1 cellular context compared by ENCODE assay signal in genomic region chr16:3611145-3611977, GRCh38.
TF ChIP-seq lines count a peak whose summit lies in the region.

TSS of gene SLX4 (minus strand) at chr16:3611606. CDS start at chr16:3608964, 2,642 bp downstream.

TF ChIP-seq in GM12878, 131 proteins besides CTCF, POLR2A, EP300 and RAD21 (continued from another document):
- TF ChIP-seq, protein P1, sequence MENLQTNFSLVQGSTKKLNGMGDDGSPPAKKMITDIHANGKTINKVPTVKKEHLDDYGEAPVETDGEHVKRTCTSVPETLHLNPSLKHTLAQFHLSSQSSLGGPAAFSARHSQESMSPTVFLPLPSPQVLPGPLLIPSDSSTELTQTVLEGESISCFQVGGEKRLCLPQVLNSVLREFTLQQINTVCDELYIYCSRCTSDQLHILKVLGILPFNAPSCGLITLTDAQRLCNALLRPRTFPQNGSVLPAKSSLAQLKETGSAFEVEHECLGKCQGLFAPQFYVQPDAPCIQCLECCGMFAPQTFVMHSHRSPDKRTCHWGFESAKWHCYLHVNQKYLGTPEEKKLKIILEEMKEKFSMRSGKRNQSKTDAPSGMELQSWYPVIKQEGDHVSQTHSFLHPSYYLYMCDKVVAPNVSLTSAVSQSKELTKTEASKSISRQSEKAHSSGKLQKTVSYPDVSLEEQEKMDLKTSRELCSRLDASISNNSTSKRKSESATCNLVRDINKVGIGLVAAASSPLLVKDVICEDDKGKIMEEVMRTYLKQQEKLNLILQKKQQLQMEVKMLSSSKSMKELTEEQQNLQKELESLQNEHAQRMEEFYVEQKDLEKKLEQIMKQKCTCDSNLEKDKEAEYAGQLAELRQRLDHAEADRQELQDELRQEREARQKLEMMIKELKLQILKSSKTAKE (IDR thresholded peaks at IDR 0.05; ENCODE audit: low read depth, poor library complexity, severe bottlenecking) = no peak
- TF ChIP-seq, protein P2, sequence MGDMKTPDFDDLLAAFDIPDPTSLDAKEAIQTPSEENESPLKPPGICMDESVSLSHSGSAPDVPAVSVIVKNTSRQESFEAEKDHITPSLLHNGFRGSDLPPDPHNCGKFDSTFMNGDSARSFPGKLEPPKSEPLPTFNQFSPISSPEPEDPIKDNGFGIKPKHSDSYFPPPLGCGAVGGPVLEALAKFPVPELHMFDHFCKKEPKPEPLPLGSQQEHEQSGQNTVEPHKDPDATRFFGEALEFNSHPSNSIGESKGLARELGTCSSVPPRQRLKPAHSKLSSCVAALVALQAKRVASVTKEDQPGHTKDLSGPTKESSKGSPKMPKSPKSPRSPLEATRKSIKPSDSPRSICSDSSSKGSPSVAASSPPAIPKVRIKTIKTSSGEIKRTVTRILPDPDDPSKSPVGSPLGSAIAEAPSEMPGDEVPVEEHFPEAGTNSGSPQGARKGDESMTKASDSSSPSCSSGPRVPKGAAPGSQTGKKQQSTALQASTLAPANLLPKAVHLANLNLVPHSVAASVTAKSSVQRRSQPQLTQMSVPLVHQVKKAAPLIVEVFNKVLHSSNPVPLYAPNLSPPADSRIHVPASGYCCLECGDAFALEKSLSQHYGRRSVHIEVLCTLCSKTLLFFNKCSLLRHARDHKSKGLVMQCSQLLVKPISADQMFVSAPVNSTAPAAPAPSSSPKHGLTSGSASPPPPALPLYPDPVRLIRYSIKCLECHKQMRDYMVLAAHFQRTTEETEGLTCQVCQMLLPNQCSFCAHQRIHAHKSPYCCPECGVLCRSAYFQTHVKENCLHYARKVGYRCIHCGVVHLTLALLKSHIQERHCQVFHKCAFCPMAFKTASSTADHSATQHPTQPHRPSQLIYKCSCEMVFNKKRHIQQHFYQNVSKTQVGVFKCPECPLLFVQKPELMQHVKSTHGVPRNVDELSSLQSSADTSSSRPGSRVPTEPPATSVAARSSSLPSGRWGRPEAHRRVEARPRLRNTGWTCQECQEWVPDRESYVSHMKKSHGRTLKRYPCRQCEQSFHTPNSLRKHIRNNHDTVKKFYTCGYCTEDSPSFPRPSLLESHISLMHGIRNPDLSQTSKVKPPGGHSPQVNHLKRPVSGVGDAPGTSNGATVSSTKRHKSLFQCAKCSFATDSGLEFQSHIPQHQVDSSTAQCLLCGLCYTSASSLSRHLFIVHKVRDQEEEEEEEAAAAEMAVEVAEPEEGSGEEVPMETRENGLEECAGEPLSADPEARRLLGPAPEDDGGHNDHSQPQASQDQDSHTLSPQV (IDR thresholded peaks at IDR 0.05) = peak; percentile 71; the same call in 1 of the 2 replicates
- 0 out of 2 replicates have a peak, but pooled peaks have one; percentile 4 for TF ChIP-seq RCOR1 (conservative IDR thresholded peaks at IDR 0.05; ENCODE audit: low read depth, low read length)
- TF ChIP-seq POLR2AphosphoS2 (IDR thresholded peaks at IDR 0.05; ENCODE audit: low read depth, low read length) = 0 out of 2 replicates have a peak, but pooled peaks have one; percentile 17
- peak; percentile 69 for TF ChIP-seq POLR2AphosphoS5 (IDR thresholded peaks at IDR 0.05; ENCODE audit: low read length)
- no peak for TF ChIP-seq ZBTB33 (IDR thresholded peaks at IDR 0.05)
- TF ChIP-seq PML (IDR thresholded peaks at IDR 0.05; ENCODE audit: low read length) = peak; percentile 70
- TF ChIP-seq RELA (IDR thresholded peaks at IDR 0.05; ENCODE audit: borderline replicate concordance, partially characterized antibody) = no peak
- TF ChIP-seq BACH1 (IDR thresholded peaks at IDR 0.05; ENCODE audit: borderline replicate concordance) = 0 out of 2 replicates have a peak, but pooled peaks have one; percentile 58
- no peak for TF ChIP-seq ZSCAN29 (IDR thresholded peaks at IDR 0.05)
- TF ChIP-seq ATF3 (IDR thresholded peaks at IDR 0.05; ENCODE audit: borderline replicate concordance, extremely low read depth, low read depth, low read length) = peak; percentile 36; the same call in 1 of the 2 replicates
- TF ChIP-seq SPI1 (IDR thresholded peaks at IDR 0.05; ENCODE audit: borderline replicate concordance, insufficient read depth, low read depth, low read length) = no peak
- TF ChIP-seq YY1 (IDR thresholded peaks at IDR 0.05; ENCODE audit: low read depth, low read length) = peak; percentile 22; the same call in 1 of the 2 replicates
- peak; percentile 36; the same call in 1 of the 2 replicates for TF ChIP-seq SMAD5 (IDR thresholded peaks at IDR 0.05; ENCODE audit: low read depth)
- TF ChIP-seq, protein P3, sequence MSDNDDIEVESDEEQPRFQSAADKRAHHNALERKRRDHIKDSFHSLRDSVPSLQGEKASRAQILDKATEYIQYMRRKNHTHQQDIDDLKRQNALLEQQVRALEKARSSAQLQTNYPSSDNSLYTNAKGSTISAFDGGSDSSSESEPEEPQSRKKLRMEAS (IDR thresholded peaks at IDR 0.05; ENCODE audit: low read depth, low read length) = peak; percentile 57; the same call in 1 of the 2 replicates
- TF ChIP-seq SUZ12 (IDR thresholded peaks at IDR 0.05; ENCODE audit: unreplicated experiment) = no peak
- peak; percentile 100 for TF ChIP-seq IKZF1 (conservative IDR thresholded peaks at IDR 0.05)
- peak; percentile 44; the same call in 1 of the 2 replicates for TF ChIP-seq TAF1 (IDR thresholded peaks at IDR 0.05; ENCODE audit: borderline replicate concordance, low read depth, low read length)
- TF ChIP-seq ETV6 (conservative IDR thresholded peaks at IDR 0.05 in 1 of 2, IDR thresholded peaks at IDR 0.05 in 1 of 2; ENCODE audit: borderline replicate concordance in 1 of 2, low read depth in 1 of 2) = peak in 1 of 2 experiments; percentile 47; a peak in 1 of 4 replicates
- TF ChIP-seq E4F1 (IDR thresholded peaks at IDR 0.05; ENCODE audit: borderline replicate concordance, partially characterized antibody) = no peak
- peak; percentile 95 for TF ChIP-seq NRF1 (conservative IDR thresholded peaks at IDR 0.05; ENCODE audit: low read depth, low read length)
- TF ChIP-seq BCL3 (IDR thresholded peaks at IDR 0.05; ENCODE audit: borderline replicate concordance, insufficient read depth, low read depth, low read length, poor library complexity, severe bottlenecking) = peak; percentile 12
- TF ChIP-seq TCF7 (IDR thresholded peaks at IDR 0.05; ENCODE audit: borderline replicate concordance) = no peak
- no peak for TF ChIP-seq SRF (IDR thresholded peaks at IDR 0.05; ENCODE audit: low read depth in 2 of 2, low read length in 2 of 2)
- TF ChIP-seq, protein P4, sequence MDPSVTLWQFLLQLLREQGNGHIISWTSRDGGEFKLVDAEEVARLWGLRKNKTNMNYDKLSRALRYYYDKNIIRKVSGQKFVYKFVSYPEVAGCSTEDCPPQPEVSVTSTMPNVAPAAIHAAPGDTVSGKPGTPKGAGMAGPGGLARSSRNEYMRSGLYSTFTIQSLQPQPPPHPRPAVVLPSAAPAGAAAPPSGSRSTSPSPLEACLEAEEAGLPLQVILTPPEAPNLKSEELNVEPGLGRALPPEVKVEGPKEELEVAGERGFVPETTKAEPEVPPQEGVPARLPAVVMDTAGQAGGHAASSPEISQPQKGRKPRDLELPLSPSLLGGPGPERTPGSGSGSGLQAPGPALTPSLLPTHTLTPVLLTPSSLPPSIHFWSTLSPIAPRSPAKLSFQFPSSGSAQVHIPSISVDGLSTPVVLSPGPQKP (IDR thresholded peaks at IDR 0.05; ENCODE audit: low read depth, low read length) = peak; percentile 63
- TF ChIP-seq NR2F1 (conservative IDR thresholded peaks at IDR 0.05) = peak; percentile 39; the same call in 1 of the 2 replicates
- TF ChIP-seq EGR1 (IDR thresholded peaks at IDR 0.05; ENCODE audit: borderline replicate concordance in 1 of 2, low read depth in 2 of 2, low read length in 2 of 2) = peak in 1 of 2 experiments; percentile 96; a peak in 2 of 3 replicates
- TF ChIP-seq MXI1 (IDR thresholded peaks at IDR 0.05; ENCODE audit: low read depth, low read length) = peak; percentile 89
- no peak for TF ChIP-seq MTA2 (IDR thresholded peaks at IDR 0.05; ENCODE audit: low read depth)
- TF ChIP-seq GABPA (IDR thresholded peaks at IDR 0.05; ENCODE audit: low read depth) = 0 out of 2 replicates have a peak, but pooled peaks have one; percentile 37
- peak; percentile 84 for TF ChIP-seq SIN3A (IDR thresholded peaks at IDR 0.05; ENCODE audit: low read depth, low read length)
- TF ChIP-seq DPF2 (IDR thresholded peaks at IDR 0.05) = peak; percentile 65; the same call in 1 of the 2 replicates
- TF ChIP-seq NKRF (conservative IDR thresholded peaks at IDR 0.05) = peak; percentile 52
- peak; percentile 75 for TF ChIP-seq SMARCA5 (IDR thresholded peaks at IDR 0.05)
- peak in 1 of 2 experiments; percentile 66; a peak in 2 of 4 replicates for TF ChIP-seq BHLHE40 (IDR thresholded peaks at IDR 0.05; ENCODE audit: borderline replicate concordance in 1 of 2, low read depth in 2 of 2, low read length in 1 of 2)
- TF ChIP-seq LARP7 (IDR thresholded peaks at IDR 0.05) = peak; percentile 63; the same call in 1 of the 2 replicates
- TF ChIP-seq GATAD2B (conservative IDR thresholded peaks at IDR 0.05; ENCODE audit: low read depth) = peak; percentile 81
- TF ChIP-seq TCF12 (IDR thresholded peaks at IDR 0.05; ENCODE audit: low read depth, low read length) = 0 out of 2 replicates have a peak, but pooled peaks have one; percentile 25
TF ChIP-seq in GM12878: peak in this region for 31.
